Comparison of ENCODE assay signal across 29 cellular contexts in the genomic region with DNA sequence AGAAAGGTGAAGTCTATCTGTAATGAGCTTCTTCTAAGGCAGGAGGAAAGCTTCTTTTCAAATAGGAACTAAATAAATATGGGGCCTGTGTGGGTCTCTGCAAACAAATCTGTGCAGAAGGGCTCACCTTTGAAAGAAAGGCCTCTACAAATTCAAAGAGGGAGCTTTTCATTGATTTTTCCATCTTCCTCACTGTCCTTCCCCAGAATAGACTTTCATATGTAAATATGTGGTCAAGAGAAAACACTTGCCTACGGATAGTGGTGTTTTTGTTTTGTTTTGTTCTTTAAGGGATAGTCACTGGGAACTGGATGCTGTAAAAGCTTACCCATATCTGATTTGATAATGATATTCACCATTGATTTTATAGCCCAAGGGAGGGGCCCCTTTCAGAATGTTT.
"Had no signal": no experiment of that assay in that cellular context is flagged by ENCODE, and none has a peak within 500 bp of the region (broad histone marks: within the 10 kb centered on the region; RNA-seq: fewer than 3 reads in every experiment).

No MANE protein-coding gene starts in this region.

- FAIRE-seq: frontal cortex, keratinocyte, TTC549, urothelium cell line had no signal

- H3K4me3 ChIP-seq: ascending aorta, cardiac muscle cell, coronary artery, dorsolateral prefrontal cortex, ovary, right lobe of liver, thoracic aorta had no signal

- H3K27me3 ChIP-seq: ascending aorta, cardiac muscle cell, dorsolateral prefrontal cortex, ovary had no signal

- H3K27ac ChIP-seq: ascending aorta, cardiac muscle cell, coronary artery, dorsolateral prefrontal cortex, ovary, right lobe of liver, thoracic aorta, VCaP had no signal

- DNase-seq: activated CD4-positive, alpha-beta T cell treated with anti-CD3 and anti-CD28 coated beads for 48 hours; activated CD4-positive, alpha-beta T cell treated with anti-CD3 and anti-CD28 coated beads, Interleukin-2, amount 50 U/mL, for 48 hours; activated CD8-positive, alpha-beta memory T cell treated with anti-CD3 and anti-CD28 coated beads for 24 hours; activated effector memory CD4-positive, alpha-beta T cell treated with anti-CD3 and anti-CD28 coated beads, Interleukin-2, amount 50 U/mL, for 16 hours; activated naive CD4-positive, alpha-beta T cell treated with anti-CD3 and anti-CD28 coated beads, Interleukin-2, amount 10 ng/mL, durations not matched to agents 7 days and 5 days; activated naive CD8-positive, alpha-beta T cell treated with anti-CD3 and anti-CD28 coated beads, Interleukin-2, amount 10 ng/mL, durations not matched to agents 7 days and 5 days; dorsolateral prefrontal cortex; effector memory CD4-positive, alpha-beta T cell; left cardiac atrium; mammary epithelial cell; nephron progenitor cell; ovary; right lobe of liver; stimulated activated CD4-positive, alpha-beta T cell treated with anti-CD3 and anti-CD28 coated beads, Interleukin-12 subunit alpha, Interleukin-12 subunit beta, amount 100 ng/mL, for 4 hours; stimulated activated CD4-positive, alpha-beta T cell treated with anti-CD3 and anti-CD28 coated beads, Interleukin-4, amount 100 ng/mL, for 1 hour; stimulated activated naive CD8-positive, alpha-beta T cell treated with anti-CD3 and anti-CD28 coated beads, Interleukin-15, Interleukin-2, amounts not matched to agents 100 U/mL and 50 U/mL, for 24 hours; trophoblast cell had no signal

- H3K4me1 Mint-ChIP-seq: activated naive CD4-positive, alpha-beta T cell treated with anti-CD3 and anti-CD28 coated beads, Interleukin-2, amount 10 ng/mL, durations not matched to agents 7 days and 5 days; activated naive CD8-positive, alpha-beta T cell treated with anti-CD3 and anti-CD28 coated beads, Interleukin-2, amount 10 ng/mL, durations not matched to agents 7 days and 5 days had no signal

- H3K4me3 Mint-ChIP-seq: activated naive CD4-positive, alpha-beta T cell treated with anti-CD3 and anti-CD28 coated beads, Interleukin-2, amount 10 ng/mL, durations not matched to agents 7 days and 5 days; activated naive CD8-positive, alpha-beta T cell treated with anti-CD3 and anti-CD28 coated beads, Interleukin-2, amount 10 ng/mL, durations not matched to agents 7 days and 5 days; brain; nephron progenitor cell had no signal

- H3K36me3 Mint-ChIP-seq: activated naive CD4-positive, alpha-beta T cell treated with anti-CD3 and anti-CD28 coated beads, Interleukin-2, amount 10 ng/mL, durations not matched to agents 7 days and 5 days; activated naive CD8-positive, alpha-beta T cell treated with anti-CD3 and anti-CD28 coated beads, Interleukin-2, amount 10 ng/mL, durations not matched to agents 7 days and 5 days; brain had no signal

- H3K9me3 ChIP-seq: ascending aorta, ovary, right lobe of liver had no signal

- H3K4me1 ChIP-seq: ascending aorta, right lobe of liver had no signal

- H3K36me3 ChIP-seq: ascending aorta, cardiac muscle cell, ovary, right lobe of liver, thoracic aorta had no signal

- H3K27me3 Mint-ChIP-seq: activated naive CD4-positive, alpha-beta T cell treated with anti-CD3 and anti-CD28 coated beads, Interleukin-2, amount 10 ng/mL, durations not matched to agents 7 days and 5 days; activated naive CD8-positive, alpha-beta T cell treated with anti-CD3 and anti-CD28 coated beads, Interleukin-2, amount 10 ng/mL, durations not matched to agents 7 days and 5 days; progenitor cell of endocrine pancreas had no signal

- H3K27ac Mint-ChIP-seq: activated naive CD4-positive, alpha-beta T cell treated with anti-CD3 and anti-CD28 coated beads, Interleukin-2, amount 10 ng/mL, durations not matched to agents 7 days and 5 days; activated naive CD8-positive, alpha-beta T cell treated with anti-CD3 and anti-CD28 coated beads, Interleukin-2, amount 10 ng/mL, durations not matched to agents 7 days and 5 days; nephron progenitor cell; progenitor cell of endocrine pancreas had no signal

- ATAC-seq: activated CD4-positive, CD25-positive, alpha-beta regulatory T cell treated with anti-CD3 and anti-CD28 coated beads, Interleukin-2, amount 50 U/mL, for 24 hours; left cardiac atrium; right lobe of liver; stimulated activated naive CD8-positive, alpha-beta T cell treated with anti-CD3 and anti-CD28 coated beads, Interleukin-15, Interleukin-2, amounts not matched to agents 100 U/mL and 50 U/mL, for 24 hours had no signal

- H3K9me3 Mint-ChIP-seq: nephron progenitor cell had no signal
